In the genomic region with DNA sequence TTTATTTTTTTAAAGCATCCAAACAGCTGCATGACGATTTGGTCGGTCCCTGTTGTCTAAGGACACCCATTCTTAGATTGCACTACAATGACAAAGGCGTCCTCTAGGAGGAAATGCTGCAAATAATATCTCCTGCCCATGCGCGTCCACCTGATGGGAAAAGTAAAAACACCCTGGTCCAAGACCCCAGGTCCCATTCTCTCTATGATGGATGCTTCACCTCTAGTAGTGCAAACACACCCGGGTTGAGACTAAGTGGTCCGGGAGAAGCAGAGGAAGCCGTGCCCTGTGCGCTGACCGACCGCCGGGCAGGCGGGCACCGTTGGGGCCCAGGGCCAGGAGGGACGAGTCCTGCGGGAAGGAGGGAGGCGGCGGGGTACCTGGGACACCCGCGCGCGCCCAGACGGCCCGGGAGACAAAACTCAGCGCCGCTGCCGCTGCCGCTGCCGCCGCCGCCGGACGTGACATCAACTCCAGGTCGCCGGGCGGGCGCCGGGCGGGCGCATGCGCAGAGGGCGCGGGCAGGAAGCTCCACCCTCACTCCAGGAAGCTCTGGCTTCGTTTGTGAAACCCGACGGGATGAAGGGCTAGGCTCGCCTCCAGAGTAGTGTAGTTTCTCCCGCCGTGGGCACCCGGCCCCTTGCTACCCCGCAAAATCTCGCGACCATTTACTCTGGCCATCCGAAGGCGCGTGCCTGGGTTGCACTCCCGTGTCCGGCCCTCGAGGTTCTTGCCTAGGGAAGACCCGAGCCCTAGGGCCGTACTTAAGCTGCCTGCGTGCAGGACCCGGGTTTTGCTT, we compare ENCODE assay signal across 1 cellular context.
A peak's percentile ranks its signal among the peaks of the same experiment; 100 is the strongest.
TF ChIP-seq lines count a peak whose summit lies in the region.

A gene (minus strand): TSS at position 462 of the 799 bp plus-strand sequence. CDS start 1,639 bp downstream, outside the sequence.

TF ChIP-seq in GM12878, 131 proteins besides CTCF, POLR2A, EP300 and RAD21 (continued from another document and continues in another):
- TF ChIP-seq RELA (IDR thresholded peaks at IDR 0.05; ENCODE audit: borderline replicate concordance, partially characterized antibody): peak; percentile 47
- TF ChIP-seq LARP7 (IDR thresholded peaks at IDR 0.05): peak; percentile 92
- TF ChIP-seq JUND (IDR thresholded peaks at IDR 0.05; ENCODE audit: low read depth, low read length): no peak
- TF ChIP-seq PML (IDR thresholded peaks at IDR 0.05; ENCODE audit: low read length): peak; percentile 90
- no peak for TF ChIP-seq ZZZ3 (IDR thresholded peaks at IDR 0.05; ENCODE audit: control insufficient read depth, insufficient read length, low read depth)
- TF ChIP-seq, protein P1, sequence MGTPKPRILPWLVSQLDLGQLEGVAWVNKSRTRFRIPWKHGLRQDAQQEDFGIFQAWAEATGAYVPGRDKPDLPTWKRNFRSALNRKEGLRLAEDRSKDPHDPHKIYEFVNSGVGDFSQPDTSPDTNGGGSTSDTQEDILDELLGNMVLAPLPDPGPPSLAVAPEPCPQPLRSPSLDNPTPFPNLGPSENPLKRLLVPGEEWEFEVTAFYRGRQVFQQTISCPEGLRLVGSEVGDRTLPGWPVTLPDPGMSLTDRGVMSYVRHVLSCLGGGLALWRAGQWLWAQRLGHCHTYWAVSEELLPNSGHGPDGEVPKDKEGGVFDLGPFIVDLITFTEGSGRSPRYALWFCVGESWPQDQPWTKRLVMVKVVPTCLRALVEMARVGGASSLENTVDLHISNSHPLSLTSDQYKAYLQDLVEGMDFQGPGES (IDR thresholded peaks at IDR 0.05): peak; percentile 19; the same call in 1 of the 2 replicates
- TF ChIP-seq BACH1 (IDR thresholded peaks at IDR 0.05; ENCODE audit: borderline replicate concordance): 0 out of 2 replicates have a peak, but pooled peaks have one; percentile 73
- 0 out of 2 replicates have a peak, but pooled peaks have one; percentile 34 for TF ChIP-seq NR2F1 (conservative IDR thresholded peaks at IDR 0.05)
- TF ChIP-seq GABPA (IDR thresholded peaks at IDR 0.05; ENCODE audit: low read depth): peak; percentile 60; the same call in 1 of the 2 replicates
- TF ChIP-seq TARDBP (IDR thresholded peaks at IDR 0.05; ENCODE audit: borderline replicate concordance): no peak
- no peak for TF ChIP-seq MEF2A (IDR thresholded peaks at IDR 0.05; ENCODE audit: insufficient read depth, low read depth, low read length)
- TF ChIP-seq NRF1 (conservative IDR thresholded peaks at IDR 0.05; ENCODE audit: low read depth, low read length): peak; percentile 89
- TF ChIP-seq YY1 (IDR thresholded peaks at IDR 0.05; ENCODE audit: low read depth, low read length): peak; percentile 41; the same call in 1 of the 2 replicates
- TF ChIP-seq, protein P2, sequence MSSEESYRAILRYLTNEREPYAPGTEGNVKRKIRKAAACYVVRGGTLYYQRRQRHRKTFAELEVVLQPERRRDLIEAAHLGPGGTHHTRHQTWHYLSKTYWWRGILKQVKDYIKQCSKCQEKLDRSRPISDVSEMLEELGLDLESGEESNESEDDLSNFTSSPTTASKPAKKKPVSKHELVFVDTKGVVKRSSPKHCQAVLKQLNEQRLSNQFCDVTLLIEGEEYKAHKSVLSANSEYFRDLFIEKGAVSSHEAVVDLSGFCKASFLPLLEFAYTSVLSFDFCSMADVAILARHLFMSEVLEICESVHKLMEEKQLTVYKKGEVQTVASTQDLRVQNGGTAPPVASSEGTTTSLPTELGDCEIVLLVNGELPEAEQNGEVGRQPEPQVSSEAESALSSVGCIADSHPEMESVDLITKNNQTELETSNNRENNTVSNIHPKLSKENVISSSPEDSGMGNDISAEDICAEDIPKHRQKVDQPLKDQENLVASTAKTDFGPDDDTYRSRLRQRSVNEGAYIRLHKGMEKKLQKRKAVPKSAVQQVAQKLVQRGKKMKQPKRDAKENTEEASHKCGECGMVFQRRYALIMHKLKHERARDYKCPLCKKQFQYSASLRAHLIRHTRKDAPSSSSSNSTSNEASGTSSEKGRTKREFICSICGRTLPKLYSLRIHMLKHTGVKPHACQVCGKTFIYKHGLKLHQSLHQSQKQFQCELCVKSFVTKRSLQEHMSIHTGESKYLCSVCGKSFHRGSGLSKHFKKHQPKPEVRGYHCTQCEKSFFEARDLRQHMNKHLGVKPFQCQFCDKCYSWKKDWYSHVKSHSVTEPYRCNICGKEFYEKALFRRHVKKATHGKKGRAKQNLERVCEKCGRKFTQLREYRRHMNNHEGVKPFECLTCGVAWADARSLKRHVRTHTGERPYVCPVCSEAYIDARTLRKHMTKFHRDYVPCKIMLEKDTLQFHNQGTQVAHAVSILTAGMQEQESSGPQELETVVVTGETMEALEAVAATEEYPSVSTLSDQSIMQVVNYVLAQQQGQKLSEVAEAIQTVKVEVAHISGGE (CRISPR knock-in tag; IDR thresholded peaks at IDR 0.05): no peak
- TF ChIP-seq POLR2AphosphoS2 (IDR thresholded peaks at IDR 0.05; ENCODE audit: low read depth, low read length): no peak
- TF ChIP-seq ZNF217 (IDR thresholded peaks at IDR 0.05): peak; percentile 53; the same call in 1 of the 2 replicates
- TF ChIP-seq, protein P3, sequence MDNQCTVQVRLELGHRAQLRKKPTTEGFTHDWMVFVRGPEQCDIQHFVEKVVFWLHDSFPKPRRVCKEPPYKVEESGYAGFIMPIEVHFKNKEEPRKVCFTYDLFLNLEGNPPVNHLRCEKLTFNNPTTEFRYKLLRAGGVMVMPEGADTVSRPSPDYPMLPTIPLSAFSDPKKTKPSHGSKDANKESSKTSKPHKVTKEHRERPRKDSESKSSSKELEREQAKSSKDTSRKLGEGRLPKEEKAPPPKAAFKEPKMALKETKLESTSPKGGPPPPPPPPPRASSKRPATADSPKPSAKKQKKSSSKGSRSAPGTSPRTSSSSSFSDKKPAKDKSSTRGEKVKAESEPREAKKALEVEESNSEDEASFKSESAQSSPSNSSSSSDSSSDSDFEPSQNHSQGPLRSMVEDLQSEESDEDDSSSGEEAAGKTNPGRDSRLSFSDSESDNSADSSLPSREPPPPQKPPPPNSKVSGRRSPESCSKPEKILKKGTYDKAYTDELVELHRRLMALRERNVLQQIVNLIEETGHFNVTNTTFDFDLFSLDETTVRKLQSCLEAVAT (IDR thresholded peaks at IDR 0.05): no peak
- no peak for TF ChIP-seq SPI1 (IDR thresholded peaks at IDR 0.05; ENCODE audit: borderline replicate concordance, insufficient read depth, low read depth, low read length)
- no peak for TF ChIP-seq KDM1A (IDR thresholded peaks at IDR 0.05; ENCODE audit: borderline replicate concordance)
- peak; percentile 18 to 49; a peak in 2 of 4 replicates for TF ChIP-seq BHLHE40 (IDR thresholded peaks at IDR 0.05; ENCODE audit: borderline replicate concordance in 1 of 2, low read depth in 2 of 2, low read length in 1 of 2)
- peak; percentile 16 for TF ChIP-seq SP1 (IDR thresholded peaks at IDR 0.05; ENCODE audit: low read depth, low read length)
- TF ChIP-seq ZBED1 (IDR thresholded peaks at IDR 0.05; ENCODE audit: borderline replicate concordance): no peak
- peak; percentile 77 for TF ChIP-seq CREM (IDR thresholded peaks at IDR 0.05; ENCODE audit: low read depth)
- peak; percentile 80; the same call in 1 of the 2 replicates for TF ChIP-seq SMAD5 (IDR thresholded peaks at IDR 0.05; ENCODE audit: low read depth)
- no peak for TF ChIP-seq TCF7 (IDR thresholded peaks at IDR 0.05; ENCODE audit: borderline replicate concordance)
- no peak for TF ChIP-seq RCOR1 (conservative IDR thresholded peaks at IDR 0.05; ENCODE audit: low read depth, low read length)
- 0 out of 2 replicates have a peak, but pooled peaks have one; percentile 38 for TF ChIP-seq CBX5 (IDR thresholded peaks at IDR 0.05; ENCODE audit: low read depth)
- TF ChIP-seq, protein P4, sequence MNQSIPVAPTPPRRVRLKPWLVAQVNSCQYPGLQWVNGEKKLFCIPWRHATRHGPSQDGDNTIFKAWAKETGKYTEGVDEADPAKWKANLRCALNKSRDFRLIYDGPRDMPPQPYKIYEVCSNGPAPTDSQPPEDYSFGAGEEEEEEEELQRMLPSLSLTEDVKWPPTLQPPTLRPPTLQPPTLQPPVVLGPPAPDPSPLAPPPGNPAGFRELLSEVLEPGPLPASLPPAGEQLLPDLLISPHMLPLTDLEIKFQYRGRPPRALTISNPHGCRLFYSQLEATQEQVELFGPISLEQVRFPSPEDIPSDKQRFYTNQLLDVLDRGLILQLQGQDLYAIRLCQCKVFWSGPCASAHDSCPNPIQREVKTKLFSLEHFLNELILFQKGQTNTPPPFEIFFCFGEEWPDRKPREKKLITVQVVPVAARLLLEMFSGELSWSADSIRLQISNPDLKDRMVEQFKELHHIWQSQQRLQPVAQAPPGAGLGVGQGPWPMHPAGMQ (IDR thresholded peaks at IDR 0.05; ENCODE audit: borderline replicate concordance): no peak
- no peak for TF ChIP-seq KLF5 (IDR thresholded peaks at IDR 0.05; ENCODE audit: partially characterized antibody)
- TF ChIP-seq, protein P5, sequence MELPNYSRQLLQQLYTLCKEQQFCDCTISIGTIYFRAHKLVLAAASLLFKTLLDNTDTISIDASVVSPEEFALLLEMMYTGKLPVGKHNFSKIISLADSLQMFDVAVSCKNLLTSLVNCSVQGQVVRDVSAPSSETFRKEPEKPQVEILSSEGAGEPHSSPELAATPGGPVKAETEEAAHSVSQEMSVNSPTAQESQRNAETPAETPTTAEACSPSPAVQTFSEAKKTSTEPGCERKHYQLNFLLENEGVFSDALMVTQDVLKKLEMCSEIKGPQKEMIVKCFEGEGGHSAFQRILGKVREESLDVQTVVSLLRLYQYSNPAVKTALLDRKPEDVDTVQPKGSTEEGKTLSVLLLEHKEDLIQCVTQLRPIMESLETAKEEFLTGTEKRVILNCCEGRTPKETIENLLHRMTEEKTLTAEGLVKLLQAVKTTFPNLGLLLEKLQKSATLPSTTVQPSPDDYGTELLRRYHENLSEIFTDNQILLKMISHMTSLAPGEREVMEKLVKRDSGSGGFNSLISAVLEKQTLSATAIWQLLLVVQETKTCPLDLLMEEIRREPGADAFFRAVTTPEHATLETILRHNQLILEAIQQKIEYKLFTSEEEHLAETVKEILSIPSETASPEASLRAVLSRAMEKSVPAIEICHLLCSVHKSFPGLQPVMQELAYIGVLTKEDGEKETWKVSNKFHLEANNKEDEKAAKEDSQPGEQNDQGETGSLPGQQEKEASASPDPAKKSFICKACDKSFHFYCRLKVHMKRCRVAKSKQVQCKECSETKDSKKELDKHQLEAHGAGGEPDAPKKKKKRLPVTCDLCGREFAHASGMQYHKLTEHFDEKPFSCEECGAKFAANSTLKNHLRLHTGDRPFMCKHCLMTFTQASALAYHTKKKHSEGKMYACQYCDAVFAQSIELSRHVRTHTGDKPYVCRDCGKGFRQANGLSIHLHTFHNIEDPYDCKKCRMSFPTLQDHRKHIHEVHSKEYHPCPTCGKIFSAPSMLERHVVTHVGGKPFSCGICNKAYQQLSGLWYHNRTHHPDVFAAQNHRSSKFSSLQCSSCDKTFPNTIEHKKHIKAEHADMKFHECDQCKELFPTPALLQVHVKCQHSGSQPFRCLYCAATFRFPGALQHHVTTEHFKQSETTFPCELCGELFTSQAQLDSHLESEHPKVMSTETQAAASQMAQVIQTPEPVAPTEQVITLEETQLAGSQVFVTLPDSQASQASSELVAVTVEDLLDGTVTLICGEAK (IDR thresholded peaks at IDR 0.05; ENCODE audit: borderline replicate concordance): peak; percentile 30; the same call in 1 of the 2 replicates
- TF ChIP-seq IKZF2 (IDR thresholded peaks at IDR 0.05): peak; percentile 28 to 33; a peak in 1 of 4 replicates
- no peak for TF ChIP-seq RAD51 (IDR thresholded peaks at IDR 0.05)
- TF ChIP-seq EED (IDR thresholded peaks at IDR 0.05; ENCODE audit: low read depth): peak; percentile 36; the same call in 1 of the 2 replicates
- peak; percentile 81; the same call in 1 of the 2 replicates for TF ChIP-seq CREB1 (IDR thresholded peaks at IDR 0.05; ENCODE audit: low read depth)
- TF ChIP-seq HDAC6 (IDR thresholded peaks at IDR 0.05; ENCODE audit: unreplicated experiment): no peak
- TF ChIP-seq POU2F2 (IDR thresholded peaks at IDR 0.05; ENCODE audit: borderline replicate concordance, low read depth, low read length): 0 out of 3 replicates have a peak, but pooled peaks have one; percentile 43
- peak; percentile 93 for TF ChIP-seq POLR2AphosphoS5 (IDR thresholded peaks at IDR 0.05; ENCODE audit: low read length)
- TF ChIP-seq CHD1 (IDR thresholded peaks at IDR 0.05; ENCODE audit: low read depth, low read length): no peak
- peak; percentile 42; the same call in 1 of the 2 replicates for TF ChIP-seq NR2C1 (IDR thresholded peaks at IDR 0.05)
- 0 out of 2 replicates have a peak, but pooled peaks have one; percentile 67 for TF ChIP-seq TAF1 (IDR thresholded peaks at IDR 0.05; ENCODE audit: borderline replicate concordance, low read depth, low read length)
- 0 out of 2 replicates have a peak, but pooled peaks have one; percentile 48 for TF ChIP-seq DPF2 (IDR thresholded peaks at IDR 0.05)
- TF ChIP-seq, protein P6, sequence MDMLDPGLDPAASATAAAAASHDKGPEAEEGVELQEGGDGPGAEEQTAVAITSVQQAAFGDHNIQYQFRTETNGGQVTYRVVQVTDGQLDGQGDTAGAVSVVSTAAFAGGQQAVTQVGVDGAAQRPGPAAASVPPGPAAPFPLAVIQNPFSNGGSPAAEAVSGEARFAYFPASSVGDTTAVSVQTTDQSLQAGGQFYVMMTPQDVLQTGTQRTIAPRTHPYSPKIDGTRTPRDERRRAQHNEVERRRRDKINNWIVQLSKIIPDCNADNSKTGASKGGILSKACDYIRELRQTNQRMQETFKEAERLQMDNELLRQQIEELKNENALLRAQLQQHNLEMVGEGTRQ (IDR thresholded peaks at IDR 0.05; ENCODE audit: borderline replicate concordance, low read depth, low read length): no peak
- TF ChIP-seq, protein P7, sequence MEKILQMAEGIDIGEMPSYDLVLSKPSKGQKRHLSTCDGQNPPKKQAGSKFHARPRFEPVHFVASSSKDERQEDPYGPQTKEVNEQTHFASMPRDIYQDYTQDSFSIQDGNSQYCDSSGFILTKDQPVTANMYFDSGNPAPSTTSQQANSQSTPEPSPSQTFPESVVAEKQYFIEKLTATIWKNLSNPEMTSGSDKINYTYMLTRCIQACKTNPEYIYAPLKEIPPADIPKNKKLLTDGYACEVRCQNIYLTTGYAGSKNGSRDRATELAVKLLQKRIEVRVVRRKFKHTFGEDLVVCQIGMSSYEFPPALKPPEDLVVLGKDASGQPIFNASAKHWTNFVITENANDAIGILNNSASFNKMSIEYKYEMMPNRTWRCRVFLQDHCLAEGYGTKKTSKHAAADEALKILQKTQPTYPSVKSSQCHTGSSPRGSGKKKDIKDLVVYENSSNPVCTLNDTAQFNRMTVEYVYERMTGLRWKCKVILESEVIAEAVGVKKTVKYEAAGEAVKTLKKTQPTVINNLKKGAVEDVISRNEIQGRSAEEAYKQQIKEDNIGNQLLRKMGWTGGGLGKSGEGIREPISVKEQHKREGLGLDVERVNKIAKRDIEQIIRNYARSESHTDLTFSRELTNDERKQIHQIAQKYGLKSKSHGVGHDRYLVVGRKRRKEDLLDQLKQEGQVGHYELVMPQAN (conservative IDR thresholded peaks at IDR 0.05): peak; percentile 76
- TF ChIP-seq, protein P8, sequence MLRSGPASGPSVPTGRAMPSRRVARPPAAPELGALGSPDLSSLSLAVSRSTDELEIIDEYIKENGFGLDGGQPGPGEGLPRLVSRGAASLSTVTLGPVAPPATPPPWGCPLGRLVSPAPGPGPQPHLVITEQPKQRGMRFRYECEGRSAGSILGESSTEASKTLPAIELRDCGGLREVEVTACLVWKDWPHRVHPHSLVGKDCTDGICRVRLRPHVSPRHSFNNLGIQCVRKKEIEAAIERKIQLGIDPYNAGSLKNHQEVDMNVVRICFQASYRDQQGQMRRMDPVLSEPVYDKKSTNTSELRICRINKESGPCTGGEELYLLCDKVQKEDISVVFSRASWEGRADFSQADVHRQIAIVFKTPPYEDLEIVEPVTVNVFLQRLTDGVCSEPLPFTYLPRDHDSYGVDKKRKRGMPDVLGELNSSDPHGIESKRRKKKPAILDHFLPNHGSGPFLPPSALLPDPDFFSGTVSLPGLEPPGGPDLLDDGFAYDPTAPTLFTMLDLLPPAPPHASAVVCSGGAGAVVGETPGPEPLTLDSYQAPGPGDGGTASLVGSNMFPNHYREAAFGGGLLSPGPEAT (IDR thresholded peaks at IDR 0.05; ENCODE audit: low read depth): 0 out of 2 replicates have a peak, but pooled peaks have one; percentile 35
- no peak for TF ChIP-seq BCL11A (IDR thresholded peaks at IDR 0.05; ENCODE audit: low read depth, low read length)
